13 cellular contexts compared by ENCODE assay signal in the genomic region with DNA sequence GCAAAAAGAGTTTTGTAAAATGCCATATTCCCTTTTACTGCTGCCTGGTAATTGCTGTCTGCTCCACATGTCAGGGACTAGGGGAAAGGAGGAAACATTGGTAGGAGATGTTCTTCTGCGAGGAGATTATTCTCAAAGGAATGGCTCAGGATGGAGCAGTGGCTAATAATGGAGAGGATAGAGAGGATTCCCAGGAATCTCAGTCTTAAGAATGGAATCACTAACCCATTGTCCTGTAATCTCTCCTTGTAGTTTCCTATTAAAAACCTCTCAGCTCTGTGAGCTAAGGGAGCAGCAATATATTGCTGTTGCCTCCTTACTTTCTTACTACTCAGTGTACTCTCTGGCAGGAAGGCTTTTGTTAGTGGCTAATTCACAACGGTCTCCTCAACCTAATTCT.
A peak's percentile ranks its signal among the peaks of the same experiment; 100 is the strongest.
DNase-seq lines count a peak whose midpoint lies in the region; ATAC-seq and TF ChIP-seq lines count a peak whose summit lies in the region.
"Had no signal": no experiment of that assay in that cellular context is flagged by ENCODE, and none has a peak within 500 bp of the region (broad histone marks: within the 10 kb centered on the region; RNA-seq: fewer than 3 reads in every experiment).

No MANE protein-coding gene starts in this region.

- no peaks in the 10 kb centered on the region for H4K20me1 ChIP-seq in neural progenitor cell (ENCODE audit: low read depth)
- no peaks in the 10 kb centered on the region for H4K20me1 ChIP-seq in OCI-LY7 (ENCODE audit: insufficient read depth, low read length)
- H4K20me1 ChIP-seq: BLaER1 had no signal

- peaks cover 23% of the 10 kb centered on the region for H3K4me1 ChIP-seq in endodermal cell (ENCODE audit: control insufficient read depth, insufficient read depth, low read length)
- peaks cover 43% of the 10 kb centered on the region for H3K4me1 ChIP-seq in neural progenitor cell
- no peaks in the 10 kb centered on the region for H3K4me1 ChIP-seq in right lobe of liver
- peaks cover 28% of the 10 kb centered on the region for H3K4me1 ChIP-seq in OCI-LY7 (ENCODE audit: insufficient read depth, low read length, poor library complexity, severe bottlenecking)
- H3K4me1 ChIP-seq: BLaER1 had no signal

- H3K79me2 ChIP-seq in neural progenitor cell (ENCODE audit: low read depth), result peaks cover 3% of the 10 kb centered on the region
- H3K79me2 ChIP-seq in OCI-LY7 (ENCODE audit: insufficient read depth, low read depth, low read length), result peaks cover 29% of the 10 kb centered on the region; the same call in 1 of the 2 replicates

- BruUV-seq in OCI-LY7 (replicated peaks; lab: Mats Ljungman, UMichigan), result no TSS peak

- H2AFZ ChIP-seq in neural progenitor cell (replicated peaks), result no peak overlapping the region
- no peak overlapping the region for H2AFZ ChIP-seq in OCI-LY7 (ENCODE audit: low read length)

- H3K9me3 ChIP-seq in endodermal cell (ENCODE audit: control insufficient read depth, low read length) (no peaks in the 10 kb centered on the region), neural progenitor cell (ENCODE audit: low read depth) (no peaks in the 10 kb centered on the region), right lobe of liver (no peaks in the 10 kb centered on the region), OCI-LY7 (ENCODE audit: low read length) (no peaks in the 10 kb centered on the region)
- H3K9me3 ChIP-seq: BLaER1 had no signal

- no peaks in the 10 kb centered on the region for H3K9me3 Mint-ChIP-seq in activated T-cell treated with anti-CD3 and anti-CD28 coated beads, Interleukin-2, amount 50 U/mL, for 72 hours
- no peaks in the 10 kb centered on the region for H3K9me3 Mint-ChIP-seq in endodermal cell
- no peaks in the 10 kb centered on the region for H3K9me3 Mint-ChIP-seq in neural progenitor cell

- no peaks in the 10 kb centered on the region for H3K27me3 Mint-ChIP-seq in activated T-cell treated with anti-CD3 and anti-CD28 coated beads, Interleukin-2, amount 50 U/mL, for 72 hours (ENCODE audit: low read depth)
- H3K27me3 Mint-ChIP-seq in endodermal cell (ENCODE audit: insufficient read depth) (no peaks in the 10 kb centered on the region), neural progenitor cell (ENCODE audit: insufficient read depth, low read depth) (no peaks in the 10 kb centered on the region)

- peaks cover 33% of the 10 kb centered on the region for H3F3A ChIP-seq in neural progenitor cell (ENCODE audit: low read depth)

- H3K4me1 Mint-ChIP-seq in activated T-cell treated with anti-CD3 and anti-CD28 coated beads, Interleukin-2, amount 50 U/mL, for 72 hours (ENCODE audit: low read depth), result peaks cover 6% of the 10 kb centered on the region
- H3K4me1 Mint-ChIP-seq in endodermal cell, result peaks cover 36% of the 10 kb centered on the region
- no peaks in the 10 kb centered on the region for H3K4me1 Mint-ChIP-seq in neural progenitor cell

- no peaks in the 10 kb centered on the region for H3K9me2 ChIP-seq in OCI-LY7 (ENCODE audit: insufficient read depth, low read length)

- POLR2A ChIA-PET in OCI-LY7 (lab: Charles Lee), result interaction anchor here (0.5 to 1.0 kb wide), 2 partner anchors 264 to 303 kb away, joined by 3 read pairs; no protein-coding TSS in a partner anchor

- H3K9ac ChIP-seq in endodermal cell (ENCODE audit: extremely low read depth, low read length, poor library complexity, severe bottlenecking) (no peak overlapping the region), neural progenitor cell (no peak overlapping the region)
- H3K9ac ChIP-seq: BLaER1 had no signal

- WGBS in endodermal cell (ENCODE audit: insufficient coverage in 1 of 2, insufficient read length in 1 of 2), 2 experiments, result 40 to 56% methylated on average over 1 to 2 of the region's 2 CpGs
- 90% methylated on average over 2 of the region's 2 CpGs for WGBS in right lobe of liver (ENCODE audit: insufficient coverage, low coverage, low lambda C conversion rate, missing lambda C conversion rate)

- intact Hi-C loops in right lobe of liver (cut with DNase I) (no loop called here), OCI-LY7 (cut with micrococcal nuclease; ENCODE audit: unreplicated experiment) (no loop called here)

- peak overlapping the region; percentile 17 for H3K27ac Mint-ChIP-seq in activated T-cell treated with anti-CD3 and anti-CD28 coated beads, Interleukin-2, amount 50 U/mL, for 72 hours
- H3K27ac Mint-ChIP-seq in endodermal cell, result peak overlapping the region; percentile 48
- H3K27ac Mint-ChIP-seq in neural progenitor cell, result no peak overlapping the region

- H3K4me3 ChIP-seq in endodermal cell (ENCODE audit: low read length), result peak overlapping the region; percentile 48
- H3K4me3 ChIP-seq in neural progenitor cell, result peak overlapping the region; percentile 14
- no peak overlapping the region for H3K4me3 ChIP-seq in right lobe of liver
- H3K4me3 ChIP-seq in OCI-LY7 (ENCODE audit: low read depth, low read length, poor library complexity, severe bottlenecking), result no peak overlapping the region
- H3K4me3 ChIP-seq: BLaER1 had no signal

- H3K36me3 ChIP-seq in endodermal cell (ENCODE audit: control insufficient read depth, insufficient read depth, low read length) (no peaks in the 10 kb centered on the region), neural progenitor cell (no peaks in the 10 kb centered on the region), right lobe of liver (no peaks in the 10 kb centered on the region), OCI-LY7 (ENCODE audit: insufficient read depth, low read length) (peaks cover 58% of the 10 kb centered on the region)

- H3K4me2 ChIP-seq in neural progenitor cell, result peak overlapping the region; percentile 67
- no peak overlapping the region for H3K4me2 ChIP-seq in OCI-LY7 (ENCODE audit: low read length)
- H3K4me2 ChIP-seq: BLaER1 had no signal

- TF ChIP-seq POLR2A in right lobe of liver (IDR thresholded peaks at IDR 0.05), result no peak

- no peak for ATAC-seq in activated T-cell treated with anti-CD3 and anti-CD28 coated beads, Interleukin-2, amount 50 U/mL, for 72 hours (replicated peaks in 1 of 2)
- no peak for ATAC-seq in right lobe of liver
- ATAC-seq in HG02885 (IDR thresholded peaks at IDR 0.05; ENCODE audit: poor library complexity, unreplicated experiment), result no peak

- H3K4me3 Mint-ChIP-seq in activated T-cell treated with anti-CD3 and anti-CD28 coated beads, Interleukin-2, amount 50 U/mL, for 72 hours, result no peak overlapping the region
- H3K4me3 Mint-ChIP-seq in endodermal cell, result no peak overlapping the region
- H3K4me3 Mint-ChIP-seq in neural progenitor cell, result no peak overlapping the region

- CTCF ChIA-PET in OCI-LY7 (lab: Charles Lee; ENCODE audit: unreplicated experiment), result no interaction called here

- H3K27me3 ChIP-seq in endodermal cell (ENCODE audit: control insufficient read depth, insufficient read depth, low read length, poor library complexity, severe bottlenecking) (no peaks in the 10 kb centered on the region), neural progenitor cell (no peaks in the 10 kb centered on the region), right lobe of liver (no peaks in the 10 kb centered on the region)
- H3K27me3 ChIP-seq: BLaER1 had no signal

- no peak for DNase-seq in activated T-cell treated with anti-CD3 and anti-CD28 coated beads, Interleukin-2, amount 50 U/mL, for 72 hours
- no peak for DNase-seq in activated T-cell treated with anti-CD3 and anti-CD28 coated beads, Interleukin-2, amount 50 U/mL, for 1 hour
- peak; percentile 10 for DNase-seq in RPMI8226
- no peak for DNase-seq in endodermal cell
- peak; percentile 73 for DNase-seq in neural progenitor cell (ENCODE audit: low spot score)
- no peak for DNase-seq in right lobe of liver
- DNase-seq in OCI-LY7 (ENCODE audit: low spot score), result no peak
- DNase-seq: AML-193, Calu3, DMS 273 treated with DMSO at 0.1 percent for 48 hours had no signal

- H3K36me3 Mint-ChIP-seq in activated T-cell treated with anti-CD3 and anti-CD28 coated beads, Interleukin-2, amount 50 U/mL, for 72 hours (ENCODE audit: insufficient read depth in 2 of 2), result no peaks in the 10 kb centered on the region
- peaks cover 8% of the 10 kb centered on the region for H3K36me3 Mint-ChIP-seq in endodermal cell (ENCODE audit: low read depth)
- H3K36me3 Mint-ChIP-seq in neural progenitor cell, result no peaks in the 10 kb centered on the region

- TF ChIP-seq CTCF in endodermal cell (conservative IDR thresholded peaks at IDR 0.05) (no peak), neural progenitor cell (IDR thresholded peaks at IDR 0.05) (no peak), right lobe of liver (IDR thresholded peaks at IDR 0.05) (no peak), OCI-LY7 (conservative IDR thresholded peaks at IDR 0.05; ENCODE audit: low read length) (no peak)

- no peak overlapping the region for H3K27ac ChIP-seq in endodermal cell (ENCODE audit: low read depth, low read length)
- peak overlapping the region; percentile 88 for H3K27ac ChIP-seq in neural progenitor cell
- H3K27ac ChIP-seq in right lobe of liver, result no peak overlapping the region
- no peak overlapping the region for H3K27ac ChIP-seq in OCI-LY7 (ENCODE audit: low read depth, low read length, poor library complexity, severe bottlenecking)
- H3K27ac ChIP-seq: 22Rv1, BLaER1 had no signal

Comparison
In these comparisons a context has a peak if more than half of its experiments do, and no peak if none do; other contexts are left out.
1. DNase-seq: peak in RPMI8226 (single experiment) and neural progenitor cell (single experiment); none in activated T-cell treated with anti-CD3 and anti-CD28 coated beads, Interleukin-2, amount 50 U/mL, for 72 hours (0 of 2), activated T-cell treated with anti-CD3 and anti-CD28 coated beads, Interleukin-2, amount 50 U/mL, for 1 hour (single experiment), endodermal cell (single experiment), right lobe of liver (0 of 3) and OCI-LY7 (single experiment).
2. H3K4me3 ChIP-seq: peak in endodermal cell (single experiment) and neural progenitor cell (single experiment); none in right lobe of liver (0 of 3) and OCI-LY7 (single experiment).